ENCODE assay signal across 15 cellular contexts in the genomic region with DNA sequence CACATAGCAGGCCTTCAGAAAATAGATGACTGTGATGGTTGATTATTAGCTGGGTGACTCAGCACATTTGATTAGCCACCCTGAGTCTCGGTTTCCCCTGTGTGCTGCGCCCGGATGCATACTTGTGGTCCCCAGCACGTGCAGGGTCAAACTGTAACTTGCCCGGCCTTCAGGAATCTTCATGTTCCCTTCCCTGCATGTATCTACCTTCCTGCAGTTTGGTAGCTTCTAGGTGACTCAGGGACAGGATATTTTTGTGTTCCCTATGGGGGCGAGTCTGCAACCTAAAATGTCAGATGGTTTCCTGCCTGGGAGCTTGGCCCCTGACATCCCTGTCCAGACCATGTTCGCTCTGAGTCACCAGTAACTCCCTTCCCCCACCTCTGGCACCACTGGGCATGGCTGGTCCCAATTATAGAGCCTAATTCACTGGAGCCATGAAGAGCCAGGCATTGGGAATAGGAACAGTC. TPM values are rescaled to one million over a fixed set of nuclear protein-coding genes. Genes with fewer than 3 reads are reported as not detected.
A peak's percentile ranks its signal among the peaks of the same experiment; 100 is the strongest.
DNase-seq lines count a peak whose midpoint lies in the region; ATAC-seq, FAIRE-seq and TF ChIP-seq lines count a peak whose summit lies in the region.
"Had no signal": no experiment of that assay in that cellular context is flagged by ENCODE, and none has a peak within 500 bp of the region (broad histone marks: within the 10 kb centered on the region; RNA-seq: fewer than 3 reads in every experiment).

No MANE protein-coding gene starts in this region.

- in situ Hi-C loops in mammary epithelial cell (cut with MboI; ENCODE audit: low sequenced_read_pairs in 2 of 2) = no loop called here

- TF ChIP-seq CTCF in BJ (IDR thresholded peaks at IDR 0.05; ENCODE audit: insufficient read depth, low read depth, low read length) (no peak), HCT116 (IDR thresholded peaks at IDR 0.05 in 2 of 3, conservative IDR thresholded peaks at IDR 0.05 in 1 of 3; ENCODE audit: borderline replicate concordance in 1 of 3, insufficient read depth in 1 of 3, low read depth in 2 of 3, low read length in 2 of 3) (no peak), mammary epithelial cell (conservative IDR thresholded peaks at IDR 0.05 in 1 of 2, IDR thresholded peaks at IDR 0.05 in 1 of 2; ENCODE audit: extremely low read depth in 1 of 2, insufficient read depth in 1 of 2, low read depth in 1 of 2, low read length in 2 of 2) (no peak)

- RAD21 ChIA-PET in HCT116 (lab: Charles Lee; ENCODE audit: low non-redundant PET in 1 of 2, low total read pairs in 2 of 2, uncharacterized antibody in 2 of 2, unreplicated experiment in 2 of 2) = no interaction called here

- H3K9ac ChIP-seq in HCT116 (ENCODE audit: low read length) (no peak overlapping the region), mammary epithelial cell (ENCODE audit: insufficient read depth, low read length) (no peak overlapping the region)
- H3K9ac ChIP-seq: neural progenitor cell had no signal

- no peak overlapping the region for H3K4me3 ChIP-seq in BJ (ENCODE audit: low read depth, low read length)
- no peak overlapping the region for H3K4me3 ChIP-seq in HCT116 (replicated peaks in 1 of 2; ENCODE audit: low read depth in 1 of 2, low read length in 2 of 2)
- H3K4me3 ChIP-seq in mammary epithelial cell (replicated peaks in 1 of 3; ENCODE audit: insufficient read depth in 1 of 3, low read depth in 2 of 3, low read length in 3 of 3) = no peak overlapping the region
- H3K4me3 ChIP-seq: GM12878, neural progenitor cell, PC-9 had no signal

- TF ChIP-seq POLR2A in HCT116 (IDR thresholded peaks at IDR 0.05; ENCODE audit: borderline replicate concordance, extremely low read depth, insufficient read depth, insufficient read length) = no peak
- no peak for TF ChIP-seq POLR2A in H54 (IDR thresholded peaks at IDR 0.05; ENCODE audit: low read depth, low read length)

- CTCF ChIA-PET in BJ (lab: Yijun Ruan, JAX) = interaction anchor here (0.9 to 2.2 kb wide), 4 partner anchors 11 to 427 kb away, joined by 3 to 9 read pairs (median 4); no protein-coding TSS in a partner anchor
- CTCF ChIA-PET in HCT116 (lab: Charles Lee) = no interaction called here
- CTCF ChIA-PET in mammary epithelial cell (lab: Charles Lee; ENCODE audit: low non-redundant PET) = no interaction called here

- POLR2A ChIA-PET in BJ (lab: Charles Lee) = no interaction called here
- POLR2A ChIA-PET in HCT116 (lab: Charles Lee) = no interaction called here

- WGBS in mammary epithelial cell (ENCODE audit: low coverage, missing lambda C conversion rate) = 10% methylated on average over 7 of the region's 7 CpGs

- no peak for FAIRE-seq in H54 (lab: Jason Lieb, UNC)
- FAIRE-seq: GM12878 had no signal

- no peaks in the 10 kb centered on the region for H4K20me1 ChIP-seq in HCT116 (ENCODE audit: insufficient read depth)
- no peaks in the 10 kb centered on the region for H4K20me1 ChIP-seq in mammary epithelial cell (ENCODE audit: insufficient read depth, low read length)

- no peak for TF ChIP-seq RAD21 in HCT116 (IDR thresholded peaks at IDR 0.05; ENCODE audit: low read depth)

- dilution Hi-C loops in mammary epithelial cell (cut with HindIII; ENCODE audit: low sequenced_read_pairs) = no loop called here

- H3K9me3 ChIP-seq in HCT116 (ENCODE audit: control insufficient read depth in 1 of 2, insufficient read depth in 1 of 2, low read depth in 1 of 2, low read length in 2 of 2) (peaks cover 3 to 11% of the 10 kb centered on the region in 2 experiments; a peak in 2 of 4 replicates), mammary epithelial cell (replicated peaks; ENCODE audit: insufficient read depth, low read length) (peaks cover 9% of the 10 kb centered on the region)

- H3K27me3 ChIP-seq in BJ (ENCODE audit: control insufficient read depth, insufficient read depth, low read length) (no peaks in the 10 kb centered on the region), HCT116 (ENCODE audit: insufficient read depth, low read length) (no peaks in the 10 kb centered on the region), mammary epithelial cell (ENCODE audit: insufficient read depth, low read length) (no peaks in the 10 kb centered on the region)
- H3K27me3 ChIP-seq: neural progenitor cell had no signal

- H2AFZ ChIP-seq in HCT116 (ENCODE audit: low read depth, low read length, poor library complexity, severe bottlenecking) = no peak overlapping the region
- H2AFZ ChIP-seq in mammary epithelial cell (ENCODE audit: low read depth, low read length) = peak overlapping the region; percentile 30
- H2AFZ ChIP-seq: neural progenitor cell, PC-9 had no signal

- intact Hi-C loops in HCT116 (cut with micrococcal nuclease) (no loop called here), mammary epithelial cell (cut with micrococcal nuclease) (no loop called here)

- BruUV-seq in HCT116 (replicated peaks; lab: Mats Ljungman, UMichigan) (no TSS peak), mammary epithelial cell (replicated peaks; lab: Mats Ljungman, UMichigan) (no TSS peak)

- no peaks in the 10 kb centered on the region for H3K9me2 ChIP-seq in HCT116 (ENCODE audit: insufficient read depth)

- peak; percentile 22; the same call in 1 of the 2 replicates for ATAC-seq in HCT116
- no peak for ATAC-seq in HG03097 (IDR thresholded peaks at IDR 0.05; ENCODE audit: low FRiP score, unreplicated experiment)
- ATAC-seq: GM12878 had no signal

- H3K4me1 ChIP-seq in HCT116 (ENCODE audit: control insufficient read depth in 1 of 2, insufficient read depth in 2 of 2, low read length in 2 of 2) = peaks cover 3 to 16% of the 10 kb centered on the region in 2 experiments; a peak in 3 of 4 replicates
- H3K4me1 ChIP-seq in mammary epithelial cell (ENCODE audit: insufficient read depth, low read length) = peaks cover 22% of the 10 kb centered on the region
- H3K4me1 ChIP-seq: neural progenitor cell had no signal

- DNase-seq in BJ (ENCODE audit: low read depth) (peak; percentile 46), HCT116 (ENCODE audit: low read depth, low spot score) (no peak), mammary epithelial cell (peak; percentile 70), kidney tubule cell (ENCODE audit: low spot score) (peak; percentile 99), H54 (ENCODE audit: insufficient read length, low spot score) (no peak)
- no peak for DNase-seq in activated effector memory CD4-positive, alpha-beta T cell treated with Interleukin-2 at 50 U/mL for 16 hours
- no peak for DNase-seq in activated CD4-positive, alpha-beta T cell treated with anti-CD3 and anti-CD28 coated beads for 4 hours
- DNase-seq: activated T-cell treated with anti-CD3 and anti-CD28 coated beads, Interleukin-2, amount 50 U/mL, for 1 hour; Karpas-422; left cardiac atrium; stimulated activated CD4-positive, alpha-beta T cell treated with anti-CD3 and anti-CD28 coated beads, Interleukin-12 subunit alpha, Interleukin-12 subunit beta, amount 100 ng/mL, for 4 hours had no signal

- no peak overlapping the region for H3K27ac ChIP-seq in HCT116 (ENCODE audit: low read depth, low read length)
- H3K27ac ChIP-seq in mammary epithelial cell (ENCODE audit: insufficient read depth, low read depth, low read length) = peak overlapping the region; percentile 54
- H3K27ac ChIP-seq: neural progenitor cell, PC-9 had no signal

- H3K36me3 ChIP-seq in BJ (ENCODE audit: control insufficient read depth, insufficient read depth, low read length) (peaks cover 10% of the 10 kb centered on the region), HCT116 (ENCODE audit: control insufficient read depth in 1 of 2, insufficient read depth in 2 of 2, low read length in 2 of 2) (no peaks in the 10 kb centered on the region), mammary epithelial cell (ENCODE audit: insufficient read depth, low read length) (no peaks in the 10 kb centered on the region)
- H3K36me3 ChIP-seq: neural progenitor cell had no signal

- H3K4me2 ChIP-seq in HCT116 (ENCODE audit: low read length) (peak overlapping the region; percentile 48), mammary epithelial cell (ENCODE audit: insufficient read depth, low read depth, low read length) (peak overlapping the region; percentile 28)
- H3K4me2 ChIP-seq: neural progenitor cell, PC-9 had no signal

- H3K79me2 ChIP-seq in HCT116 (ENCODE audit: insufficient read depth, low read length) (no peaks in the 10 kb centered on the region), mammary epithelial cell (ENCODE audit: insufficient read depth, low read length) (no peaks in the 10 kb centered on the region)

TF ChIP-seq in HCT116, 20 proteins besides CTCF, POLR2A, EP300 and RAD21 (continues in another document):
- TF ChIP-seq SRF (IDR thresholded peaks at IDR 0.05; ENCODE audit: low read depth) (no peak), JUND (IDR thresholded peaks at IDR 0.05) (no peak)
- TF ChIP-seq, protein P1, sequence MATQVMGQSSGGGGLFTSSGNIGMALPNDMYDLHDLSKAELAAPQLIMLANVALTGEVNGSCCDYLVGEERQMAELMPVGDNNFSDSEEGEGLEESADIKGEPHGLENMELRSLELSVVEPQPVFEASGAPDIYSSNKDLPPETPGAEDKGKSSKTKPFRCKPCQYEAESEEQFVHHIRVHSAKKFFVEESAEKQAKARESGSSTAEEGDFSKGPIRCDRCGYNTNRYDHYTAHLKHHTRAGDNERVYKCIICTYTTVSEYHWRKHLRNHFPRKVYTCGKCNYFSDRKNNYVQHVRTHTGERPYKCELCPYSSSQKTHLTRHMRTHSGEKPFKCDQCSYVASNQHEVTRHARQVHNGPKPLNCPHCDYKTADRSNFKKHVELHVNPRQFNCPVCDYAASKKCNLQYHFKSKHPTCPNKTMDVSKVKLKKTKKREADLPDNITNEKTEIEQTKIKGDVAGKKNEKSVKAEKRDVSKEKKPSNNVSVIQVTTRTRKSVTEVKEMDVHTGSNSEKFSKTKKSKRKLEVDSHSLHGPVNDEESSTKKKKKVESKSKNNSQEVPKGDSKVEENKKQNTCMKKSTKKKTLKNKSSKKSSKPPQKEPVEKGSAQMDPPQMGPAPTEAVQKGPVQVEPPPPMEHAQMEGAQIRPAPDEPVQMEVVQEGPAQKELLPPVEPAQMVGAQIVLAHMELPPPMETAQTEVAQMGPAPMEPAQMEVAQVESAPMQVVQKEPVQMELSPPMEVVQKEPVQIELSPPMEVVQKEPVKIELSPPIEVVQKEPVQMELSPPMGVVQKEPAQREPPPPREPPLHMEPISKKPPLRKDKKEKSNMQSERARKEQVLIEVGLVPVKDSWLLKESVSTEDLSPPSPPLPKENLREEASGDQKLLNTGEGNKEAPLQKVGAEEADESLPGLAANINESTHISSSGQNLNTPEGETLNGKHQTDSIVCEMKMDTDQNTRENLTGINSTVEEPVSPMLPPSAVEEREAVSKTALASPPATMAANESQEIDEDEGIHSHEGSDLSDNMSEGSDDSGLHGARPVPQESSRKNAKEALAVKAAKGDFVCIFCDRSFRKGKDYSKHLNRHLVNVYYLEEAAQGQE (IDR thresholded peaks at IDR 0.05; ENCODE audit: low read depth) = no peak

RNA-seq across cellular contexts. Expression of a gene that starts 13.2 kb away (rescaled TPM):
- polyA plus RNA-seq in BJ (2011; rRNA removed) = 72.6 and 102 TPM in 2 replicates
- polyA minus RNA-seq in BJ (2011; rRNA and poly(A)+ RNA removed) = 50.8 and 56.1 TPM in 2 replicates
- 3.5 TPM for total RNA-seq in HCT116 (2021; ENCODE audit: unreplicated experiment)
- 4.6 and 4.7 TPM in 2 replicates for polyA plus RNA-seq in HCT116 (2012)
- 10 to 100 TPM in 1 of 2 donors, 1 to 10 TPM in 1; 3.7 to 14.8 TPM for total RNA-seq in mammary epithelial cell
- polyA plus RNA-seq in mammary epithelial cell = 21.7 TPM
- polyA minus RNA-seq in mammary epithelial cell = 37.3 TPM

Comparison
In these comparisons a context has a peak if more than half of its experiments do, and no peak if none do; other contexts are left out.
1. DNase-seq: peak in BJ (single experiment), mammary epithelial cell (single experiment) and kidney tubule cell (single experiment); none in HCT116 (single experiment), activated effector memory CD4-positive, alpha-beta T cell treated with Interleukin-2 at 50 U/mL for 16 hours (single experiment), H54 (single experiment) and activated CD4-positive, alpha-beta T cell treated with anti-CD3 and anti-CD28 coated beads for 4 hours (0 of 2).